14 cellular contexts compared by ENCODE assay signal in genomic region chr12:3213768-3214167, GRCh38.
DNase-seq lines count a peak whose midpoint lies in the region; ATAC-seq and TF ChIP-seq lines count a peak whose summit lies in the region.
"Had no signal": no experiment of that assay in that cellular context is flagged by ENCODE, and none has a peak within 500 bp of the region (broad histone marks: within the 10 kb centered on the region; RNA-seq: fewer than 3 reads in every experiment).

No MANE protein-coding gene starts in this region.

- DNase-seq in heart left ventricle: no peak
- DNase-seq in left cardiac atrium: no peak
- no peak for DNase-seq in glutamatergic neuron
- DNase-seq in neuronal stem cell (ENCODE audit: low spot score): no peak
- DNase-seq in lower leg skin (ENCODE audit: low spot score in 2 of 2): no peak
- no peak for DNase-seq in NCI-H345 (lab: John Stamatoyannopoulos, UW)
- DNase-seq: AML-193, HFFc6, MV-4-11, Peyer's patch had no signal

- H3K18ac ChIP-seq in neuronal stem cell (ENCODE audit: low read length): no peak overlapping the region

- H3K79me1 ChIP-seq in neuronal stem cell (ENCODE audit: low read depth, low read length): no peaks in the 10 kb centered on the region

- ATAC-seq in heart left ventricle (no peak), left cardiac atrium (no peak), HG02798 (IDR thresholded peaks at IDR 0.05; ENCODE audit: poor library complexity, unreplicated experiment) (no peak)

- no peaks in the 10 kb centered on the region for H3K9me3 ChIP-seq in heart left ventricle
- no peaks in the 10 kb centered on the region for H3K9me3 ChIP-seq in neuronal stem cell (replicated peaks in 1 of 2; ENCODE audit: control insufficient read depth in 2 of 2, insufficient read depth in 1 of 2, low read depth in 1 of 2, low read length in 2 of 2)
- H3K9me3 ChIP-seq: Peyer's patch, SJSA1 had no signal

- H3K36me3 Mint-ChIP-seq in glutamatergic neuron (ENCODE audit: unreplicated experiment): no peaks in the 10 kb centered on the region

- H3K36me3 ChIP-seq in heart left ventricle: peaks cover 0 to 31% (median 7%) of the 10 kb centered on the region in 9 donors
- no peaks in the 10 kb centered on the region for H3K36me3 ChIP-seq in neuronal stem cell (replicated peaks in 1 of 2; ENCODE audit: control insufficient read depth in 2 of 2, insufficient read depth in 2 of 2, low read length in 2 of 2)
- H3K36me3 ChIP-seq: Peyer's patch, SJSA1 had no signal

- no peak overlapping the region for H3K4ac ChIP-seq in neuronal stem cell (ENCODE audit: low read length)

- H3K27me3 ChIP-seq in heart left ventricle: no peaks in the 10 kb centered on the region
- H3K27me3 ChIP-seq in neuronal stem cell (ENCODE audit: control insufficient read depth in 3 of 3, insufficient read depth in 3 of 3, low read depth in 1 of 3, low read length in 3 of 3): no peaks in the 10 kb centered on the region
- H3K27me3 ChIP-seq: Peyer's patch, SJSA1 had no signal

- H3K14ac ChIP-seq in neuronal stem cell (ENCODE audit: low read length): no peak overlapping the region

- H2BK12ac ChIP-seq in neuronal stem cell (ENCODE audit: low read length): no peak overlapping the region

- H3K4me3 Mint-ChIP-seq in glutamatergic neuron (ENCODE audit: unreplicated experiment): peak overlapping the region; percentile 71
- H3K4me3 Mint-ChIP-seq: HFFc6 had no signal

- H3K27ac ChIP-seq in heart left ventricle (peak overlapping the region in 9 of 12 donors; percentile 9 to 92 (median 81)), VCaP (peak overlapping the region; percentile 100), neuronal stem cell (replicated peaks; ENCODE audit: low read length) (no peak overlapping the region)
- H3K27ac ChIP-seq: Peyer's patch, SJSA1 had no signal

- H2AK5ac ChIP-seq in neuronal stem cell (ENCODE audit: low read depth, low read length): no peak overlapping the region

- no peak for TF ChIP-seq CTCF in heart left ventricle (IDR thresholded peaks at IDR 0.05)
- no peak for TF ChIP-seq CTCF in VCaP (conservative IDR thresholded peaks at IDR 0.05)
- no peak for TF ChIP-seq CTCF in glutamatergic neuron (IDR thresholded peaks at IDR 0.05; ENCODE audit: partially characterized antibody, unreplicated experiment)
- no peak for TF ChIP-seq CTCF in lower leg skin (IDR thresholded peaks at IDR 0.05)

- H2BK5ac ChIP-seq in neuronal stem cell (ENCODE audit: low read length): peak overlapping the region; percentile 26

- H3K9ac ChIP-seq in neuronal stem cell (ENCODE audit: low read depth, low read length, poor library complexity): no peak overlapping the region

- H3K4me1 ChIP-seq in heart left ventricle (peaks cover 10 to 76% (median 52%) of the 10 kb centered on the region in 12 donors), neuronal stem cell (ENCODE audit: control insufficient read depth in 2 of 2, insufficient read depth in 1 of 2, low read depth in 1 of 2, low read length in 2 of 2) (peaks cover 29 to 32% of the 10 kb centered on the region in 2 donors)

- H3K23ac ChIP-seq in neuronal stem cell (ENCODE audit: low read depth, low read length, poor library complexity): no peak overlapping the region

- peaks cover 27% of the 10 kb centered on the region for H3K9me3 Mint-ChIP-seq in glutamatergic neuron (ENCODE audit: unreplicated experiment)
- H3K9me3 Mint-ChIP-seq: H9, HFFc6 had no signal

- H3K27me3 Mint-ChIP-seq in glutamatergic neuron (ENCODE audit: unreplicated experiment): peaks cover 24% of the 10 kb centered on the region

- no peak overlapping the region for H2AFZ ChIP-seq in neuronal stem cell (ENCODE audit: low read length)

- H3K4me1 Mint-ChIP-seq in glutamatergic neuron (ENCODE audit: low read depth, unreplicated experiment): peaks cover 54% of the 10 kb centered on the region

- H3K4me2 ChIP-seq in neuronal stem cell (ENCODE audit: insufficient read depth, low read length, poor library complexity, severe bottlenecking): no peak overlapping the region

- no peak overlapping the region for H4K91ac ChIP-seq in neuronal stem cell (ENCODE audit: low read depth, low read length, poor library complexity)

- no peak overlapping the region for H4K8ac ChIP-seq in neuronal stem cell (ENCODE audit: low read depth, low read length)

- WGBS in heart left ventricle, 4 donors: 73 to 82% (median 79%) methylated on average over 5 of the region's 5 CpGs
- no CpG with 5 or more reads among the region's 5 CpGs for WGBS in neuronal stem cell (ENCODE audit: extremely low coverage in 2 of 2, insufficient read length in 2 of 2, insufficient replicate concordance in 1 of 2), 2 donors
- 93 to 96% methylated on average over 5 of the region's 5 CpGs for WGBS in lower leg skin, 2 donors

- peak overlapping the region; percentile 92 for H3K27ac Mint-ChIP-seq in glutamatergic neuron (ENCODE audit: unreplicated experiment)
- H3K27ac Mint-ChIP-seq: HFFc6 had no signal

- no peak overlapping the region for H3K4me3 ChIP-seq in heart left ventricle
- H3K4me3 ChIP-seq in neuronal stem cell (ENCODE audit: low read length in 2 of 2): no peak overlapping the region
- no peak overlapping the region for H3K4me3 ChIP-seq in lower leg skin (ENCODE audit: low read depth, poor library complexity, severe bottlenecking)
- H3K4me3 ChIP-seq: Peyer's patch, SJSA1 had no signal

- no peak overlapping the region for H2BK15ac ChIP-seq in neuronal stem cell (ENCODE audit: low read length)

- intact Hi-C loops in heart left ventricle (cut with DNase I): loop anchor here in 1 of 10 donors (5.0 kb wide), 1 partner anchor 59 kb away; no protein-coding TSS in a partner anchor
- intact Hi-C loops in left cardiac atrium (cut with DNase I): no loop called here
- intact Hi-C loops in lower leg skin (cut with DNase I; ENCODE audit: low total_unique reads): no loop called here

- no peak overlapping the region for H2BK120ac ChIP-seq in neuronal stem cell (ENCODE audit: low read depth, low read length)

- TF ChIP-seq POLR2A in heart left ventricle (IDR thresholded peaks at IDR 0.05) (no peak), lower leg skin (IDR thresholded peaks at IDR 0.05) (no peak)
